In the genomic region with DNA sequence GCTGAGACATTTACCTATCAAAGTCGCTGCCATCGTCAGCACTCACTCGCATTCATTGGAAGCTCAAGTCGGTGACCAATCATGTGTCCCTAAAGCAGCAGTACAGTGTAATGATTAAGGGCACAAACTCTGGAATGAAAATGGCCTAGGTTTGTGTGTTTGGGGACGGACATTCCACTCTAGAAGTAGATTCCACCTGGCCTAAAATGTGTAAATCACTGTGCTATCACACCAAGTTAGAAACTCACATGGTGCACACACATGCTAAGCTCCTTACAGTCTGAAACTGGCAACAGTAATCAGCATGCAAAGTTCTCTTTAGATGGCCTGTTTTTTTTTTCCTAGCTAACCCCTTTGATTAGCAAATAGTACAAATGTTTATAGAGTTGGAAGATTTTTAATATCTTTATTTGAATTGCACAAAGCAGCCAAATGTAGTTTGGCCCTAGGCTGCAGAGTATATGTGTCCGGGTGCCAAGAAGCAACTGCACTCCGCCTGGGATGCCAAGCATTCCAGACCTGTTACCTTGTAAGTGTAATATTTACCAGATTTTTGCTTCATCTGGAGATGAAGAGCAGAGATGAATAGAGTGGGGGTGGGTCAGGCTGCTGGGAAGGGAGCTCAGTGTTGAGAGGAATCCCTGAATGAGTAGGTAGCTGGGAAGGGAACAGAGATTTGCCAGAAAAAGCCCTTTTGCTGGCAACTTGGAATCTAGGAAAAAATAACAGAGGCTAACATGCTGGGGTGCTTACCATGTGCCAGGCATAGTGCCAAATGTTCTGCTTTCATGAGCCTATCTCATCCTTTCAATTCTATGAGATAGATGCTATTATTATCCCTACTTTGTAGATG, we compare ENCODE assay signal across 10 cellular contexts. TPM values are rescaled to one million over a fixed set of nuclear protein-coding genes. Genes with fewer than 3 reads are reported as not detected.
A peak's percentile ranks its signal among the peaks of the same experiment; 100 is the strongest.
DNase-seq lines count a peak whose midpoint lies in the region; ATAC-seq and TF ChIP-seq lines count a peak whose summit lies in the region.
"Had no signal": no experiment of that assay in that cellular context is flagged by ENCODE, and none has a peak within 500 bp of the region (broad histone marks: within the 10 kb centered on the region; RNA-seq: fewer than 3 reads in every experiment).

No MANE protein-coding gene starts in this region.

- no peak for TF ChIP-seq EP300 in suprapubic skin (IDR thresholded peaks at IDR 0.05)

- H3K9me3 ChIP-seq in body of pancreas (no peaks in the 10 kb centered on the region), suprapubic skin (no peaks in the 10 kb centered on the region), adrenal gland (replicated peaks in 1 of 3) (no peaks in the 10 kb centered on the region)

- no peaks in the 10 kb centered on the region for H3K79me2 ChIP-seq in ACC112 (ENCODE audit: control insufficient read depth, insufficient read depth, low read length, unreplicated experiment)

- DNase-seq in HS-5 (ENCODE audit: low read depth) (peak; percentile 84), body of pancreas (peak; percentile 44 to 64 (median 61)), kidney tubule cell (ENCODE audit: low spot score) (peak; percentile 95), NCI-H1092 treated with DMSO at 0.1 percent for 48 hours (lab: John Stamatoyannopoulos, UW) (no peak), suprapubic skin (ENCODE audit: low spot score in 2 of 2) (no peak), adrenal gland (no peak)
- DNase-seq: OCI-M1 had no signal

- no peak overlapping the region for H2AFZ ChIP-seq in ACC112 (ENCODE audit: low read length, unreplicated experiment)

- 35 to 56% methylated on average over 7 of the region's 7 CpGs for WGBS in body of pancreas, 2 donors
- WGBS in suprapubic skin: 67% methylated on average over 7 of the region's 7 CpGs
- 88 to 92% (median 90%) methylated on average over 7 of the region's 7 CpGs for WGBS in adrenal gland, 4 donors

- no peak for TF ChIP-seq CTCF in body of pancreas (IDR thresholded peaks at IDR 0.05)
- TF ChIP-seq CTCF in suprapubic skin (IDR thresholded peaks at IDR 0.05): no peak
- TF ChIP-seq CTCF in adrenal gland (IDR thresholded peaks at IDR 0.05): no peak

- peak overlapping the region; percentile 27 for H3K27ac ChIP-seq in ACC112 (ENCODE audit: low read depth, low read length)
- H3K27ac ChIP-seq in body of pancreas: peak overlapping the region; percentile 25 to 63 (median 58)
- H3K27ac ChIP-seq in suprapubic skin: no peak overlapping the region
- no peak overlapping the region for H3K27ac ChIP-seq in adrenal gland

- TF ChIP-seq POLR2A in body of pancreas (IDR thresholded peaks at IDR 0.05): no peak
- TF ChIP-seq POLR2A in suprapubic skin (IDR thresholded peaks at IDR 0.05): no peak
- no peak for TF ChIP-seq POLR2A in adrenal gland (IDR thresholded peaks at IDR 0.05)

- peaks cover 36% of the 10 kb centered on the region for H3K4me1 ChIP-seq in ACC112 (ENCODE audit: control insufficient read depth, insufficient read depth, low read length, unreplicated experiment)
- peaks cover 33% of the 10 kb centered on the region for H3K4me1 ChIP-seq in body of pancreas
- H3K4me1 ChIP-seq in suprapubic skin: peaks cover 12% of the 10 kb centered on the region
- peaks cover 0 to under 1% of the 10 kb centered on the region in 2 donors for H3K4me1 ChIP-seq in adrenal gland (replicated peaks in 1 of 2)

- no peaks in the 10 kb centered on the region for H3K27me3 ChIP-seq in ACC112 (ENCODE audit: insufficient read depth, low read length)
- H3K27me3 ChIP-seq in body of pancreas: no peaks in the 10 kb centered on the region
- H3K27me3 ChIP-seq in suprapubic skin: no peaks in the 10 kb centered on the region
- no peaks in the 10 kb centered on the region for H3K27me3 ChIP-seq in adrenal gland

- H3K36me3 ChIP-seq in ACC112 (ENCODE audit: insufficient read depth, low read length) (no peaks in the 10 kb centered on the region), body of pancreas (replicated peaks in 1 of 2; ENCODE audit: insufficient read depth in 1 of 2, low read depth in 2 of 2) (no peaks in the 10 kb centered on the region), suprapubic skin (no peaks in the 10 kb centered on the region), adrenal gland (replicated peaks in 1 of 2) (no peaks in the 10 kb centered on the region)

- intact Hi-C loops in body of pancreas (cut with DNase I) (no loop called here), adrenal gland (cut with DNase I) (no loop called here)

- no peak overlapping the region for H3K4me3 ChIP-seq in ACC112 (ENCODE audit: low read depth, low read length)
- no peak overlapping the region for H3K4me3 ChIP-seq in body of pancreas
- H3K4me3 ChIP-seq in suprapubic skin: no peak overlapping the region
- no peak overlapping the region for H3K4me3 ChIP-seq in adrenal gland
- H3K4me3 ChIP-seq: skin epidermis had no signal

- peak; percentile 89 for ATAC-seq in body of pancreas
- no peak for ATAC-seq in HG02588 (IDR thresholded peaks at IDR 0.05; ENCODE audit: unreplicated experiment)

RNA-seq across cellular contexts. Expression of gene TGFB2, which starts 35.2 kb away (rescaled TPM):
- total RNA-seq in body of pancreas (1 to 10 TPM; 4.3 to 4.9 TPM), suprapubic skin (1 to 10 TPM in 3 of 4 donors, under 1 TPM in 1; 0.60 to 3.9 (median 3.0) TPM), adrenal gland (1 to 10 TPM in 7 of 8 donors, under 1 TPM in 1; 0.94 to 4.2 (median 1.7) TPM)
- 1 to 10 TPM in 1 of 3 donors, under 1 TPM in 2; 0.24 to 1.8 (median 0.54) TPM for polyA plus RNA-seq in adrenal gland

Comparison
In these comparisons a context has a peak if more than half of its experiments do, and no peak if none do; other contexts are left out.
1. H3K27ac ChIP-seq: peak in ACC112 (single experiment) and body of pancreas (4 of 4); none in suprapubic skin (single experiment) and adrenal gland (0 of 5).
2. DNase-seq: peak in HS-5 (single experiment), body of pancreas (4 of 4) and kidney tubule cell (single experiment); none in NCI-H1092 treated with DMSO at 0.1 percent for 48 hours (single experiment), suprapubic skin (0 of 2) and adrenal gland (0 of 7).